11 cellular contexts compared by ENCODE assay signal in genomic region chr12:52924764-52925716, GRCh38. TPM values are rescaled to one million over a fixed set of nuclear protein-coding genes. Genes with fewer than 3 reads are reported as not detected.
DNase-seq lines count a peak whose midpoint lies in the region; ATAC-seq, FAIRE-seq and TF ChIP-seq lines count a peak whose summit lies in the region.
"Had no signal": no experiment of that assay in that cellular context is flagged by ENCODE, and none has a peak within 500 bp of the region (broad histone marks: within the 10 kb centered on the region; RNA-seq: fewer than 3 reads in every experiment).

No MANE protein-coding gene starts in this region.

- peak overlapping the region; percentile 57 for H3K9ac ChIP-seq in endothelial cell of umbilical vein (replicated peaks; ENCODE audit: extremely low read depth, insufficient read depth, low read length)

- DNase-seq in EL (peak; percentile 96), Peyer's patch (peak in 2 of 3 donors; percentile 75 to 79), endothelial cell of umbilical vein (ENCODE audit: low read depth, low spot score) (peak; percentile 91), omental fat pad (ENCODE audit: low spot score) (no peak), NCI-H524 (lab: John Stamatoyannopoulos, UW) (no peak)
- DNase-seq in activated effector memory CD4-positive, alpha-beta T cell treated with Interleukin-2 at 50 U/mL for 16 hours: no peak
- DNase-seq: activated naive CD4-positive, alpha-beta T cell treated with anti-CD3 and anti-CD28 coated beads for 36 hours; stimulated activated CD4-positive, alpha-beta T cell treated with anti-CD3 and anti-CD28 coated beads, Interleukin-12 subunit alpha, Interleukin-12 subunit beta, amount 100 ng/mL, for 4 hours; T-helper 17 cell had no signal

- H3K79me2 ChIP-seq in endothelial cell of umbilical vein (ENCODE audit: control insufficient read depth, insufficient read depth, low read length): no peaks in the 10 kb centered on the region

- H2AFZ ChIP-seq in endothelial cell of umbilical vein (ENCODE audit: low read depth, low read length): peak overlapping the region; percentile 81

- no peak for TF ChIP-seq CTCF in Peyer's patch (IDR thresholded peaks at IDR 0.05)
- no peak for TF ChIP-seq CTCF in endothelial cell of umbilical vein (IDR thresholded peaks at IDR 0.05; ENCODE audit: extremely low read depth in 1 of 2, insufficient read depth in 1 of 2, low read depth in 1 of 2, low read length in 2 of 2)
- no peak for TF ChIP-seq CTCF in omental fat pad (IDR thresholded peaks at IDR 0.05)

- peak overlapping the region; percentile 62 for H3K4me2 ChIP-seq in endothelial cell of umbilical vein (ENCODE audit: insufficient read depth, low read length)

- CTCF ChIA-PET in endothelial cell of umbilical vein (lab: Charles Lee): interaction anchor here (0.9 to 4.5 kb wide), 9 partner anchors 9 to 55 kb away, joined by 4 to 54 read pairs (median 8); partner anchors contain the start of gene KRT18

- peak; percentile 99 for FAIRE-seq in endothelial cell of umbilical vein (lab: Jason Lieb, UNC)

- POLR2A ChIA-PET in endothelial cell of umbilical vein (lab: Charles Lee): interaction anchor here (0.7 to 1.0 kb wide), 3 partner anchors 22 to 40 kb away, joined by 3 to 4 read pairs (median 3); partner anchors contain the start of gene KRT18

- H3K4me3 ChIP-seq in Peyer's patch (peak overlapping the region in 2 of 4 donors; percentile 21 to 28), endothelial cell of umbilical vein (replicated peaks in 1 of 3; ENCODE audit: insufficient read depth in 1 of 3, low read depth in 1 of 3, low read length in 3 of 3) (no peak overlapping the region)

- H3K27me3 ChIP-seq in Peyer's patch: no peaks in the 10 kb centered on the region
- no peaks in the 10 kb centered on the region for H3K27me3 ChIP-seq in endothelial cell of umbilical vein (ENCODE audit: control insufficient read depth in 2 of 2, insufficient read depth in 2 of 2, low read length in 2 of 2)

- peak; percentile 30 to 57 for TF ChIP-seq POLR2A in Peyer's patch (IDR thresholded peaks at IDR 0.05)
- TF ChIP-seq POLR2A in endothelial cell of umbilical vein (IDR thresholded peaks at IDR 0.05; ENCODE audit: low read depth, low read length): peak; percentile 76

- H3K4me1 ChIP-seq in Peyer's patch (peaks cover 0 to 50% (median 2%) of the 10 kb centered on the region in 4 donors), endothelial cell of umbilical vein (ENCODE audit: control insufficient read depth, extremely low read depth, insufficient read depth, low read length) (peaks cover 42% of the 10 kb centered on the region)

- peak; percentile 92 for ATAC-seq in omental fat pad (ENCODE audit: low FRiP score)
- ATAC-seq in GM21529 (IDR thresholded peaks at IDR 0.05; ENCODE audit: unreplicated experiment): no peak
- no peak for ATAC-seq in GM21786 (IDR thresholded peaks at IDR 0.05; ENCODE audit: unreplicated experiment)
- ATAC-seq: T-helper 17 cell had no signal

- intact Hi-C loops in endothelial cell of umbilical vein (cut with micrococcal nuclease): loop anchor here (1.0 kb wide), 5 partner anchors 20 to 55 kb away; partner anchors contain the start of gene KRT18

- TSS peak; percentile 94 for BruUV-seq in endothelial cell of umbilical vein (replicated peaks; lab: Mats Ljungman, UMichigan)

- H4K20me1 ChIP-seq in endothelial cell of umbilical vein (replicated peaks; ENCODE audit: control insufficient read depth, extremely low read depth, insufficient read depth, low read length): no peaks in the 10 kb centered on the region

- H3K27ac ChIP-seq in Peyer's patch (peak overlapping the region in 3 of 4 donors; percentile 80 to 98 (median 96)), endothelial cell of umbilical vein (ENCODE audit: insufficient read depth, low read depth, low read length) (peak overlapping the region; percentile 96)

- no peaks in the 10 kb centered on the region for H3K9me1 ChIP-seq in endothelial cell of umbilical vein (replicated peaks; ENCODE audit: control insufficient read depth, extremely low read depth, insufficient read depth, low read length)

- H3K9me3 ChIP-seq in Peyer's patch: no peaks in the 10 kb centered on the region
- no peaks in the 10 kb centered on the region for H3K9me3 ChIP-seq in endothelial cell of umbilical vein (replicated peaks; ENCODE audit: control insufficient read depth, insufficient read depth, low read length)

- no peaks in the 10 kb centered on the region for H3K36me3 ChIP-seq in Peyer's patch
- no peaks in the 10 kb centered on the region for H3K36me3 ChIP-seq in endothelial cell of umbilical vein (ENCODE audit: control insufficient read depth in 2 of 2, extremely low read depth in 1 of 2, insufficient read depth in 2 of 2, low read length in 2 of 2)

- dilution Hi-C loops in endothelial cell of umbilical vein (cut with MboI; ENCODE audit: extremely low pct_ligation_motif_present, low sequenced_read_pairs): no loop called here

TF ChIP-seq in endothelial cell of umbilical vein, 7 proteins besides CTCF, POLR2A, EP300 and RAD21:
- TF ChIP-seq GATA2 (IDR thresholded peaks at IDR 0.05; ENCODE audit: insufficient read depth, insufficient read length, low read depth, low read length) (peak; percentile 100), JUN (IDR thresholded peaks at IDR 0.05; ENCODE audit: borderline replicate concordance, insufficient read depth, insufficient read length, low read depth) (peak; percentile 83), MYC (IDR thresholded peaks at IDR 0.05; ENCODE audit: low read depth, low read length) (no peak), FOS (IDR thresholded peaks at IDR 0.05; ENCODE audit: borderline replicate concordance, insufficient read depth, low read length) (peak; percentile 96), POLR2AphosphoS5 (IDR thresholded peaks at IDR 0.05; ENCODE audit: insufficient read depth, low read depth, low read length) (peak; percentile 96), EZH2 (IDR thresholded peaks at IDR 0.05; ENCODE audit: borderline replicate concordance, low read depth, low read length, severe bottlenecking) (no peak)
- TF ChIP-seq, protein P1, sequence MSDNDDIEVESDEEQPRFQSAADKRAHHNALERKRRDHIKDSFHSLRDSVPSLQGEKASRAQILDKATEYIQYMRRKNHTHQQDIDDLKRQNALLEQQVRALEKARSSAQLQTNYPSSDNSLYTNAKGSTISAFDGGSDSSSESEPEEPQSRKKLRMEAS (IDR thresholded peaks at IDR 0.05; ENCODE audit: insufficient read depth, insufficient read length): no peak

RNA-seq across cellular contexts. Expression of gene KRT8, which starts 20.2 kb away (rescaled TPM):
- total RNA-seq in Peyer's patch (1,000 to 10,000 TPM; 1,046 to 2,452 (median 2,098) TPM), endothelial cell of umbilical vein (22.1 and 31.7 TPM in 2 replicates), omental fat pad (1,000 to 10,000 TPM in 1 of 4 donors, 100 to 1,000 TPM in 2, 10 to 100 TPM in 1; 92.8 to 1,088 (median 251) TPM)
- polyA plus RNA-seq in endothelial cell of umbilical vein: 23.5 and 25.8 TPM in 2 replicates
- 22.8 and 28.4 TPM in 2 replicates for polyA plus RNA-seq in endothelial cell of umbilical vein (2011; cell fraction: cytosol; rRNA removed)
- polyA plus RNA-seq in endothelial cell of umbilical vein (2011; cell fraction: nucleus; rRNA removed): 16.9 and 55.4 TPM in 2 replicates
- polyA plus RNA-seq in endothelial cell of umbilical vein (2012): 27.8 and 42.2 TPM in 2 replicates
- polyA minus RNA-seq in endothelial cell of umbilical vein: 29.3 and 35.1 TPM in 2 replicates
- polyA minus RNA-seq in endothelial cell of umbilical vein (2011; cell fraction: cytosol; rRNA and poly(A)+ RNA removed): 769 TPM
- 11.2 and 15.6 TPM in 2 replicates for polyA minus RNA-seq in endothelial cell of umbilical vein (2011; cell fraction: nucleus; rRNA and poly(A)+ RNA removed)

RNA-seq across cellular contexts. Expression of gene KRT18, which starts 23.9 kb away (rescaled TPM):
- 100 to 1,000 TPM; 320 to 614 (median 477) TPM for total RNA-seq in Peyer's patch
- total RNA-seq in endothelial cell of umbilical vein: 233 and 235 TPM in 2 replicates
- 178 and 216 TPM in 2 replicates for polyA plus RNA-seq in endothelial cell of umbilical vein
- 279 and 287 TPM in 2 replicates for polyA plus RNA-seq in endothelial cell of umbilical vein (2011; cell fraction: cytosol; rRNA removed)
- polyA plus RNA-seq in endothelial cell of umbilical vein (2011; cell fraction: nucleus; rRNA removed): 212 and 213 TPM in 2 replicates
- 236 and 321 TPM in 2 replicates for polyA plus RNA-seq in endothelial cell of umbilical vein (2012)
- 162 and 170 TPM in 2 replicates for polyA minus RNA-seq in endothelial cell of umbilical vein
- polyA minus RNA-seq in endothelial cell of umbilical vein (2011; cell fraction: cytosol; rRNA and poly(A)+ RNA removed): 537 TPM
- 50.7 and 51.4 TPM in 2 replicates for polyA minus RNA-seq in endothelial cell of umbilical vein (2011; cell fraction: nucleus; rRNA and poly(A)+ RNA removed)
- total RNA-seq in omental fat pad: 1,000 to 10,000 TPM in 1 of 4 donors, 100 to 1,000 TPM in 2, 10 to 100 TPM in 1; 12.1 to 2,005 (median 376) TPM

Comparison
In these comparisons a context has a peak if more than half of its experiments do, and no peak if none do; other contexts are left out.
1. DNase-seq: peak in EL (single experiment), Peyer's patch (2 of 3) and endothelial cell of umbilical vein (single experiment); none in omental fat pad (single experiment), activated effector memory CD4-positive, alpha-beta T cell treated with Interleukin-2 at 50 U/mL for 16 hours (single experiment) and NCI-H524 (0 of 2).